In genomic region chr18:25662247-25662646, GRCh38 we compare ENCODE assay signal across 24 cellular contexts.
DNase-seq lines count a peak whose midpoint lies in the region; ATAC-seq and TF ChIP-seq lines count a peak whose summit lies in the region.
"Had no signal": no experiment of that assay in that cellular context is flagged by ENCODE, and none has a peak within 500 bp of the region (broad histone marks: within the 10 kb centered on the region; RNA-seq: fewer than 3 reads in every experiment).

No MANE protein-coding gene starts in this region.

- H3K36me3 ChIP-seq in liver (ENCODE audit: control insufficient read depth in 4 of 4, insufficient read depth in 3 of 4, low read depth in 1 of 4, low read length in 3 of 4), result no peaks in the 10 kb centered on the region
- H3K36me3 ChIP-seq in right lobe of liver, result no peaks in the 10 kb centered on the region
- no peaks in the 10 kb centered on the region for H3K36me3 ChIP-seq in mesenchymal stem cell (ENCODE audit: control insufficient read depth in 1 of 2, insufficient read depth in 2 of 2, low read depth in 1 of 2, low read length in 2 of 2)
- H3K36me3 ChIP-seq: Peyer's patch, SJCRH30 had no signal

- ATAC-seq in right lobe of liver, result no peak
- ATAC-seq in GM18520 (IDR thresholded peaks at IDR 0.05; ENCODE audit: unreplicated experiment), result no peak
- no peak for ATAC-seq in activated T-cell treated with anti-CD3 and anti-CD28 coated beads, Interleukin-2, amount 50 U/mL, for 4 hours
- no peak for ATAC-seq in GM19035 (IDR thresholded peaks at IDR 0.05; ENCODE audit: unreplicated experiment)
- ATAC-seq: HCT116 had no signal

- H2AFZ ChIP-seq in mesenchymal stem cell (ENCODE audit: low read depth, low read length), result no peak overlapping the region

- H2AK5ac ChIP-seq in mesenchymal stem cell (ENCODE audit: low read length, severe bottlenecking), result no peak overlapping the region

- DNase-seq in right lobe of liver (no peak), fibroblast of gingiva (ENCODE audit: low read depth) (peak; percentile 17), mesenchymal stem cell (peak; percentile 65), NCI-H1105 (lab: John Stamatoyannopoulos, UW) (no peak)
- DNase-seq in activated T-cell treated with anti-CD3 and anti-CD28 coated beads, Interleukin-2, amount 50 U/mL, for 4 hours, result no peak
- DNase-seq: 8988T; AML-193; C1 segment of cervical spinal cord; Calu3; CD8-positive, alpha-beta memory T cell; GF-D8; KG1; NCI-H1092; NCI-H1436 treated with DMSO at 0.1 percent for 48 hours; NCI-H1930; NCI-H345; NCI-H524; NCI-H82; Peyer's patch had no signal

- H3K4ac ChIP-seq in mesenchymal stem cell (ENCODE audit: low read depth in 1 of 2, low read length in 2 of 2), result peak overlapping the region in 1 of 2 experiments; percentile 41

- TF ChIP-seq CTCF in liver (IDR thresholded peaks at IDR 0.05; ENCODE audit: low read depth, low read length, missing input control) (no peak), right lobe of liver (IDR thresholded peaks at IDR 0.05) (no peak)

- no peaks in the 10 kb centered on the region for H3K4me1 Mint-ChIP-seq in activated T-cell treated with anti-CD3 and anti-CD28 coated beads, Interleukin-2, amount 50 U/mL, for 4 hours (ENCODE audit: low read depth)
- H3K4me1 Mint-ChIP-seq: CD8-positive, alpha-beta memory T cell had no signal

- WGBS in liver, result 54% methylated on average over 6 of the region's 6 CpGs
- 47% methylated on average over 6 of the region's 6 CpGs for WGBS in right lobe of liver (ENCODE audit: insufficient coverage, low coverage, low lambda C conversion rate, missing lambda C conversion rate)
- 2% methylated on average over 2 of the region's 6 CpGs for WGBS in mesenchymal stem cell

- intact Hi-C loops in right lobe of liver (cut with DNase I), result no loop called here

- H3K4me1 ChIP-seq in liver (ENCODE audit: control insufficient read depth in 4 of 4, insufficient read depth in 4 of 4, low read length in 3 of 4) (no peaks in the 10 kb centered on the region), right lobe of liver (no peaks in the 10 kb centered on the region), mesenchymal stem cell (ENCODE audit: control insufficient read depth, insufficient read depth, low read depth, low read length) (no peaks in the 10 kb centered on the region)
- H3K4me1 ChIP-seq: Peyer's patch, SJCRH30 had no signal

- H3K4me3 ChIP-seq in liver (ENCODE audit: low read depth in 1 of 3, low read length in 3 of 3), result no peak overlapping the region
- no peak overlapping the region for H3K4me3 ChIP-seq in right lobe of liver
- no peak overlapping the region for H3K4me3 ChIP-seq in mesenchymal stem cell (ENCODE audit: insufficient read depth in 1 of 2, low read depth in 1 of 2, low read length in 2 of 2)
- H3K4me3 ChIP-seq: Peyer's patch, SJCRH30 had no signal

- no peak overlapping the region for H2BK12ac ChIP-seq in mesenchymal stem cell (ENCODE audit: low read length in 2 of 2)

- H2BK120ac ChIP-seq in mesenchymal stem cell (ENCODE audit: low read depth, low read length), result no peak overlapping the region

- no peaks in the 10 kb centered on the region for H3K9me3 Mint-ChIP-seq in activated T-cell treated with anti-CD3 and anti-CD28 coated beads, Interleukin-2, amount 50 U/mL, for 4 hours

- H3K36me3 Mint-ChIP-seq in activated T-cell treated with anti-CD3 and anti-CD28 coated beads, Interleukin-2, amount 50 U/mL, for 4 hours (ENCODE audit: insufficient read depth), result no peaks in the 10 kb centered on the region
- H3K36me3 Mint-ChIP-seq: CD8-positive, alpha-beta memory T cell had no signal

- no peak overlapping the region for H2BK5ac ChIP-seq in mesenchymal stem cell (ENCODE audit: low read depth, low read length, poor library complexity, severe bottlenecking)

- no peak overlapping the region for H3K4me3 Mint-ChIP-seq in activated T-cell treated with anti-CD3 and anti-CD28 coated beads, Interleukin-2, amount 50 U/mL, for 4 hours
- H3K4me3 Mint-ChIP-seq: CD8-positive, alpha-beta memory T cell had no signal

- H2BK15ac ChIP-seq in mesenchymal stem cell (ENCODE audit: low read depth, poor library complexity, severe bottlenecking), result no peak overlapping the region

- peak overlapping the region in 1 of 2 experiments; percentile 80 for H3K18ac ChIP-seq in mesenchymal stem cell (ENCODE audit: low read depth in 1 of 2, low read length in 2 of 2)

- no peak for TF ChIP-seq POLR2A in right lobe of liver (IDR thresholded peaks at IDR 0.05)

- H3K9ac ChIP-seq in liver (ENCODE audit: low read depth in 1 of 2, low read length in 2 of 2) (no peak overlapping the region), mesenchymal stem cell (ENCODE audit: low read length) (no peak overlapping the region)

- no peak overlapping the region for H3K23ac ChIP-seq in mesenchymal stem cell (ENCODE audit: low read length in 2 of 2)

- H3K9me3 ChIP-seq in liver (ENCODE audit: control insufficient read depth in 4 of 4, low read length in 3 of 4) (no peaks in the 10 kb centered on the region), right lobe of liver (no peaks in the 10 kb centered on the region), mesenchymal stem cell (ENCODE audit: control insufficient read depth, low read length) (no peaks in the 10 kb centered on the region)
- H3K9me3 ChIP-seq: Peyer's patch, SJCRH30 had no signal

- H3K14ac ChIP-seq in mesenchymal stem cell (ENCODE audit: low read length in 2 of 2), result no peak overlapping the region

- H3K79me1 ChIP-seq in mesenchymal stem cell (replicated peaks; ENCODE audit: low read length, poor library complexity, severe bottlenecking), result no peaks in the 10 kb centered on the region

- no peak overlapping the region for H3K27ac ChIP-seq in liver (ENCODE audit: low read depth in 1 of 2, low read length in 2 of 2)
- no peak overlapping the region for H3K27ac ChIP-seq in right lobe of liver
- peak overlapping the region; percentile 12 for H3K27ac ChIP-seq in mesenchymal stem cell (ENCODE audit: low read length, poor library complexity, severe bottlenecking)
- H3K27ac ChIP-seq: Peyer's patch, SJCRH30 had no signal

- no peak overlapping the region for H4K8ac ChIP-seq in mesenchymal stem cell (ENCODE audit: low read length)

- H3K27me3 ChIP-seq in liver (ENCODE audit: control insufficient read depth in 4 of 4, insufficient read depth in 4 of 4, low read length in 3 of 4), result peaks cover 0 to 3% (median 0%) of the 10 kb centered on the region in 4 donors
- H3K27me3 ChIP-seq in right lobe of liver, result no peaks in the 10 kb centered on the region
- H3K27me3 ChIP-seq in mesenchymal stem cell (ENCODE audit: control insufficient read depth in 1 of 2, insufficient read depth in 1 of 2, low read length in 2 of 2), result no peaks in the 10 kb centered on the region
- H3K27me3 ChIP-seq: Peyer's patch, SJCRH30 had no signal

- H3K27me3 Mint-ChIP-seq in activated T-cell treated with anti-CD3 and anti-CD28 coated beads, Interleukin-2, amount 50 U/mL, for 4 hours (ENCODE audit: low read depth), result peaks cover 2% of the 10 kb centered on the region
- H3K27me3 Mint-ChIP-seq: CD8-positive, alpha-beta memory T cell had no signal

- no peak for TF ChIP-seq RAD21 in liver (IDR thresholded peaks at IDR 0.05)

- H3K4me2 ChIP-seq in mesenchymal stem cell (ENCODE audit: low read length, poor library complexity, severe bottlenecking), result no peak overlapping the region

- no peak overlapping the region for H4K91ac ChIP-seq in mesenchymal stem cell (ENCODE audit: low read length)

TF ChIP-seq in liver, 16 proteins besides CTCF, POLR2A, EP300 and RAD21:
- TF ChIP-seq RXRA (IDR thresholded peaks at IDR 0.05) (no peak), NR2F2 (IDR thresholded peaks at IDR 0.05) (peak; percentile 6)
- TF ChIP-seq, protein P1, sequence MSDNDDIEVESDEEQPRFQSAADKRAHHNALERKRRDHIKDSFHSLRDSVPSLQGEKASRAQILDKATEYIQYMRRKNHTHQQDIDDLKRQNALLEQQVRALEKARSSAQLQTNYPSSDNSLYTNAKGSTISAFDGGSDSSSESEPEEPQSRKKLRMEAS (IDR thresholded peaks at IDR 0.05), result no peak

Comparison
In these comparisons a context has a peak if more than half of its experiments do, and no peak if none do; other contexts are left out.
1. DNase-seq: peak in fibroblast of gingiva (single experiment) and mesenchymal stem cell (single experiment); none in right lobe of liver (0 of 3), NCI-H1105 (single experiment) and activated T-cell treated with anti-CD3 and anti-CD28 coated beads, Interleukin-2, amount 50 U/mL, for 4 hours (single experiment).